ENCODE assay signal across 15 cellular contexts in the genomic region with DNA sequence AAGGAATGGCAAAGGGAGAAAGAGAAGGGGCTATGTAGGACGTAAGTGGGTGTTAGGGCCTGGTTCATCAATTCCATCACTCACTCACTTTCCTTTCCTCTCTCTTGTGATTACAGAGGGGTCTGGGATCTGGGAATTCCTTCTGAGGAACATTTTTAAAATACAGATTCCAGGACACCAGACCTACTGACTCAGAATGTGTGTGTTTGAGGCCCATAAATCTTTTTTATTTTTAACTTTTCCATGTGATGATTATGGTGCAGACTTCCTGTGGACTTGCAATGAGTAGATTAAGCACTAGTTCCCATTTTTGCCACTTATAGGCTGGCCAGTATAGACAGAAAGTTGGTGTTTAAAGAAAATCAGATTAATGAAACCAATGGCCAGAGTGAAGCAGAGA. TPM values are rescaled to one million over a fixed set of nuclear protein-coding genes. Genes with fewer than 3 reads are reported as not detected.
A peak's percentile ranks its signal among the peaks of the same experiment; 100 is the strongest.
DNase-seq lines count a peak whose midpoint lies in the region; ATAC-seq and TF ChIP-seq lines count a peak whose summit lies in the region.
"Had no signal": no experiment of that assay in that cellular context is flagged by ENCODE, and none has a peak within 500 bp of the region (broad histone marks: within the 10 kb centered on the region; RNA-seq: fewer than 3 reads in every experiment).

No MANE protein-coding gene starts in this region.

- peak overlapping the region; percentile 81 for H3K27ac ChIP-seq in foreskin keratinocyte
- H3K27ac ChIP-seq: 22Rv1, hepatocyte, left ventricle myocardium inferior, PC-9 had no signal

- H3K27me3 ChIP-seq in foreskin keratinocyte = no peaks in the 10 kb centered on the region
- H3K27me3 ChIP-seq: brain microvascular endothelial cell, hepatocyte had no signal

- peak; percentile 5 for ATAC-seq in GM21515 (IDR thresholded peaks at IDR 0.05; ENCODE audit: unreplicated experiment)
- peak; percentile 10 for ATAC-seq in foreskin keratinocyte

- peaks cover 8% of the 10 kb centered on the region for H3K4me1 ChIP-seq in foreskin keratinocyte
- H3K4me1 ChIP-seq: left ventricle myocardium inferior had no signal

- TF ChIP-seq CTCF in foreskin keratinocyte (conservative IDR thresholded peaks at IDR 0.05) = no peak

- DNase-seq in NOMO-1 (lab: John Stamatoyannopoulos, UW; ENCODE audit: unreplicated experiment in 2 of 2) (peak; percentile 2 to 40), NOMO-1 treated with dmso at 0.1 percent for 144 hours (lab: John Stamatoyannopoulos, UW; ENCODE audit: unreplicated experiment) (no peak), OCI-M1 (lab: John Stamatoyannopoulos, UW) (peak; percentile 11), foreskin keratinocyte (peak in 1 of 2 donors; percentile 12), NCI-H1417 treated with DMSO at 0.1 percent for 48 hours (lab: John Stamatoyannopoulos, UW) (no peak), LoVo (ENCODE audit: low spot score) (no peak), COR-L47 (lab: John Stamatoyannopoulos, UW) (no peak)
- DNase-seq: endodermal cell, left ventricle myocardium inferior, PC-9, T1000 had no signal

RNA-seq across cellular contexts. Expression of a gene that starts 28.2 kb away (rescaled TPM):
- total RNA-seq in foreskin keratinocyte = 3.9 and 4.2 TPM in 2 replicates
- 0.60 and 0.65 TPM in 2 replicates for polyA plus RNA-seq in foreskin keratinocyte

RNA-seq across cellular contexts. Expression of a gene that starts 56.2 kb away (rescaled TPM):
- 27.3 and 27.8 TPM in 2 replicates for total RNA-seq in foreskin keratinocyte
- polyA plus RNA-seq in foreskin keratinocyte = 31.2 and 36.6 TPM in 2 replicates

Comparison
In these comparisons a context has a peak if more than half of its experiments do, and no peak if none do; other contexts are left out.
1. DNase-seq: peak in NOMO-1 (2 of 2) and OCI-M1 (single experiment); none in NOMO-1 treated with dmso at 0.1 percent for 144 hours (single experiment), NCI-H1417 treated with DMSO at 0.1 percent for 48 hours (single experiment), LoVo (single experiment) and COR-L47 (single experiment).